1 cellular context compared by ENCODE assay signal in the genomic region with DNA sequence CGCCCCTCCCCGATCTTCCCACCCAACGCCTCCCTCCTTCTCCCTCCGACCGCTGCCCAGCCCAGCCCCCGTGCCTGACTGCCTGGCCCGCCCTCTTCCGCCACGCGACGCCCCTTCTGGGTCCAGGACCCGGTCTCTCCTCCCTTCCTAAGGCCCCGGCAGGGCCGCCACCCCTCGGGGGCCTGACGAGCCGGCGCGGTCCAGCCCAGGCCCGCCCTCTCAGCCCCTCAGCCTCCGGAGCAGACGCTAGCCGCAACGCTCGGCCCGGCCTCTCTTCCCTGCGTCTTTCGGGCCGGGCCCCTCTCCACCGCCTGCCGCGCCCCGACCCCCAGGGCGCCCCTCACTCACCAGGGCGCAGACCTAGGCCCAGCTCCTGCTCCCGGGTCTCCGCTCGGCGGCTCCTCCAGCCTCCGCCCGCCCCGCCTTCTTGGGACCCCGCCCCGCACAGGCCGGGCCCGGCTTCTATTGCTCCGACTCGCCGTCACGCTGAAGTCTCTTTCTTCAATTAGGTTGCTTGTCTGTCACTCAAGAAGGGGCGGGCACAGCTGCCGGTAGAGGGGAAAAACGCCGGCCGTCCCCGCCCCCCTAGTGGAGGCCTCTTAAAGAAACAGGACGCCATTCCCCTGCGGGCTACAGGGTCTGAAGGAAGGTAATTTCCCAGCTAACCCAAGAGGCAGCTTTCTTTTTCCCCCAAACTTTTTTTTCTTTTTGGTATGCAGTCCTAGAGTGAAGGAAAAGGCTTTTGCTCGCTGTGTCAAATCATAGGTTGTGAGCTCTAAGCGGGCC.
A peak's percentile ranks its signal among the peaks of the same experiment; 100 is the strongest.
TF ChIP-seq lines count a peak whose summit lies in the region.

A gene with protein sequence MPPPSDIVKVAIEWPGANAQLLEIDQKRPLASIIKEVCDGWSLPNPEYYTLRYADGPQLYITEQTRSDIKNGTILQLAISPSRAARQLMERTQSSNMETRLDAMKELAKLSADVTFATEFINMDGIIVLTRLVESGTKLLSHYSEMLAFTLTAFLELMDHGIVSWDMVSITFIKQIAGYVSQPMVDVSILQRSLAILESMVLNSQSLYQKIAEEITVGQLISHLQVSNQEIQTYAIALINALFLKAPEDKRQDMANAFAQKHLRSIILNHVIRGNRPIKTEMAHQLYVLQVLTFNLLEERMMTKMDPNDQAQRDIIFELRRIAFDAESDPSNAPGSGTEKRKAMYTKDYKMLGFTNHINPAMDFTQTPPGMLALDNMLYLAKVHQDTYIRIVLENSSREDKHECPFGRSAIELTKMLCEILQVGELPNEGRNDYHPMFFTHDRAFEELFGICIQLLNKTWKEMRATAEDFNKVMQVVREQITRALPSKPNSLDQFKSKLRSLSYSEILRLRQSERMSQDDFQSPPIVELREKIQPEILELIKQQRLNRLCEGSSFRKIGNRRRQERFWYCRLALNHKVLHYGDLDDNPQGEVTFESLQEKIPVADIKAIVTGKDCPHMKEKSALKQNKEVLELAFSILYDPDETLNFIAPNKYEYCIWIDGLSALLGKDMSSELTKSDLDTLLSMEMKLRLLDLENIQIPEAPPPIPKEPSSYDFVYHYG (minus strand): TSS at position 416 of the 786 bp plus-strand sequence. CDS start 12,133 bp downstream, outside the sequence.

TF ChIP-seq in H1, 55 proteins besides CTCF, POLR2A, EP300 and RAD21 (continues in another document):
- TF ChIP-seq RFX5 (IDR thresholded peaks at IDR 0.05; ENCODE audit: borderline replicate concordance, low read depth, low read length), result no peak
- TF ChIP-seq, protein P1, sequence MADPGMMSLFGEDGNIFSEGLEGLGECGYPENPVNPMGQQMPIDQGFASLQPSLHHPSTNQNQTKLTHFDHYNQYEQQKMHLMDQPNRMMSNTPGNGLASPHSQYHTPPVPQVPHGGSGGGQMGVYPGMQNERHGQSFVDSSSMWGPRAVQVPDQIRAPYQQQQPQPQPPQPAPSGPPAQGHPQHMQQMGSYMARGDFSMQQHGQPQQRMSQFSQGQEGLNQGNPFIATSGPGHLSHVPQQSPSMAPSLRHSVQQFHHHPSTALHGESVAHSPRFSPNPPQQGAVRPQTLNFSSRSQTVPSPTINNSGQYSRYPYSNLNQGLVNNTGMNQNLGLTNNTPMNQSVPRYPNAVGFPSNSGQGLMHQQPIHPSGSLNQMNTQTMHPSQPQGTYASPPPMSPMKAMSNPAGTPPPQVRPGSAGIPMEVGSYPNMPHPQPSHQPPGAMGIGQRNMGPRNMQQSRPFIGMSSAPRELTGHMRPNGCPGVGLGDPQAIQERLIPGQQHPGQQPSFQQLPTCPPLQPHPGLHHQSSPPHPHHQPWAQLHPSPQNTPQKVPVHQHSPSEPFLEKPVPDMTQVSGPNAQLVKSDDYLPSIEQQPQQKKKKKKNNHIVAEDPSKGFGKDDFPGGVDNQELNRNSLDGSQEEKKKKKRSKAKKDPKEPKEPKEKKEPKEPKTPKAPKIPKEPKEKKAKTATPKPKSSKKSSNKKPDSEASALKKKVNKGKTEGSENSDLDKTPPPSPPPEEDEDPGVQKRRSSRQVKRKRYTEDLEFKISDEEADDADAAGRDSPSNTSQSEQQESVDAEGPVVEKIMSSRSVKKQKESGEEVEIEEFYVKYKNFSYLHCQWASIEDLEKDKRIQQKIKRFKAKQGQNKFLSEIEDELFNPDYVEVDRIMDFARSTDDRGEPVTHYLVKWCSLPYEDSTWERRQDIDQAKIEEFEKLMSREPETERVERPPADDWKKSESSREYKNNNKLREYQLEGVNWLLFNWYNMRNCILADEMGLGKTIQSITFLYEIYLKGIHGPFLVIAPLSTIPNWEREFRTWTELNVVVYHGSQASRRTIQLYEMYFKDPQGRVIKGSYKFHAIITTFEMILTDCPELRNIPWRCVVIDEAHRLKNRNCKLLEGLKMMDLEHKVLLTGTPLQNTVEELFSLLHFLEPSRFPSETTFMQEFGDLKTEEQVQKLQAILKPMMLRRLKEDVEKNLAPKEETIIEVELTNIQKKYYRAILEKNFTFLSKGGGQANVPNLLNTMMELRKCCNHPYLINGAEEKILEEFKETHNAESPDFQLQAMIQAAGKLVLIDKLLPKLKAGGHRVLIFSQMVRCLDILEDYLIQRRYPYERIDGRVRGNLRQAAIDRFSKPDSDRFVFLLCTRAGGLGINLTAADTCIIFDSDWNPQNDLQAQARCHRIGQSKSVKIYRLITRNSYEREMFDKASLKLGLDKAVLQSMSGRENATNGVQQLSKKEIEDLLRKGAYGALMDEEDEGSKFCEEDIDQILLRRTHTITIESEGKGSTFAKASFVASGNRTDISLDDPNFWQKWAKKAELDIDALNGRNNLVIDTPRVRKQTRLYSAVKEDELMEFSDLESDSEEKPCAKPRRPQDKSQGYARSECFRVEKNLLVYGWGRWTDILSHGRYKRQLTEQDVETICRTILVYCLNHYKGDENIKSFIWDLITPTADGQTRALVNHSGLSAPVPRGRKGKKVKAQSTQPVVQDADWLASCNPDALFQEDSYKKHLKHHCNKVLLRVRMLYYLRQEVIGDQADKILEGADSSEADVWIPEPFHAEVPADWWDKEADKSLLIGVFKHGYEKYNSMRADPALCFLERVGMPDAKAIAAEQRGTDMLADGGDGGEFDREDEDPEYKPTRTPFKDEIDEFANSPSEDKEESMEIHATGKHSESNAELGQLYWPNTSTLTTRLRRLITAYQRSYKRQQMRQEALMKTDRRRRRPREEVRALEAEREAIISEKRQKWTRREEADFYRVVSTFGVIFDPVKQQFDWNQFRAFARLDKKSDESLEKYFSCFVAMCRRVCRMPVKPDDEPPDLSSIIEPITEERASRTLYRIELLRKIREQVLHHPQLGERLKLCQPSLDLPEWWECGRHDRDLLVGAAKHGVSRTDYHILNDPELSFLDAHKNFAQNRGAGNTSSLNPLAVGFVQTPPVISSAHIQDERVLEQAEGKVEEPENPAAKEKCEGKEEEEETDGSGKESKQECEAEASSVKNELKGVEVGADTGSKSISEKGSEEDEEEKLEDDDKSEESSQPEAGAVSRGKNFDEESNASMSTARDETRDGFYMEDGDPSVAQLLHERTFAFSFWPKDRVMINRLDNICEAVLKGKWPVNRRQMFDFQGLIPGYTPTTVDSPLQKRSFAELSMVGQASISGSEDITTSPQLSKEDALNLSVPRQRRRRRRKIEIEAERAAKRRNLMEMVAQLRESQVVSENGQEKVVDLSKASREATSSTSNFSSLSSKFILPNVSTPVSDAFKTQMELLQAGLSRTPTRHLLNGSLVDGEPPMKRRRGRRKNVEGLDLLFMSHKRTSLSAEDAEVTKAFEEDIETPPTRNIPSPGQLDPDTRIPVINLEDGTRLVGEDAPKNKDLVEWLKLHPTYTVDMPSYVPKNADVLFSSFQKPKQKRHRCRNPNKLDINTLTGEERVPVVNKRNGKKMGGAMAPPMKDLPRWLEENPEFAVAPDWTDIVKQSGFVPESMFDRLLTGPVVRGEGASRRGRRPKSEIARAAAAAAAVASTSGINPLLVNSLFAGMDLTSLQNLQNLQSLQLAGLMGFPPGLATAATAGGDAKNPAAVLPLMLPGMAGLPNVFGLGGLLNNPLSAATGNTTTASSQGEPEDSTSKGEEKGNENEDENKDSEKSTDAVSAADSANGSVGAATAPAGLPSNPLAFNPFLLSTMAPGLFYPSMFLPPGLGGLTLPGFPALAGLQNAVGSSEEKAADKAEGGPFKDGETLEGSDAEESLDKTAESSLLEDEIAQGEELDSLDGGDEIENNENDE (IDR thresholded peaks at IDR 0.05; ENCODE audit: insufficient replicate concordance, low read length), result no peak
- TF ChIP-seq TEAD4 (IDR thresholded peaks at IDR 0.05; ENCODE audit: low read depth, low read length), result no peak
- TF ChIP-seq YY1 (IDR thresholded peaks at IDR 0.05; ENCODE audit: low read depth, low read length), result 0 out of 2 replicates have a peak, but pooled peaks have one; percentile 38
- no peak for TF ChIP-seq ZNF274 (IDR thresholded peaks at IDR 0.05; ENCODE audit: borderline replicate concordance, extremely low read depth, low read length)
- no peak for TF ChIP-seq POU5F1 (IDR thresholded peaks at IDR 0.05; ENCODE audit: low read depth, low read length)
- peak in 1 of 2 experiments; percentile 74; a peak in 3 of 4 replicates for TF ChIP-seq SIN3A (conservative IDR thresholded peaks at IDR 0.05 in 1 of 2, IDR thresholded peaks at IDR 0.05 in 1 of 2; ENCODE audit: low read depth in 1 of 2, low read length in 2 of 2)
- TF ChIP-seq, protein P2, sequence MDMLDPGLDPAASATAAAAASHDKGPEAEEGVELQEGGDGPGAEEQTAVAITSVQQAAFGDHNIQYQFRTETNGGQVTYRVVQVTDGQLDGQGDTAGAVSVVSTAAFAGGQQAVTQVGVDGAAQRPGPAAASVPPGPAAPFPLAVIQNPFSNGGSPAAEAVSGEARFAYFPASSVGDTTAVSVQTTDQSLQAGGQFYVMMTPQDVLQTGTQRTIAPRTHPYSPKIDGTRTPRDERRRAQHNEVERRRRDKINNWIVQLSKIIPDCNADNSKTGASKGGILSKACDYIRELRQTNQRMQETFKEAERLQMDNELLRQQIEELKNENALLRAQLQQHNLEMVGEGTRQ (IDR thresholded peaks at IDR 0.05; ENCODE audit: low read length), result no peak
- TF ChIP-seq RNF2 (IDR thresholded peaks at IDR 0.05; ENCODE audit: borderline replicate concordance, low read depth, low read length, missing control alignments, poor library complexity, severe bottlenecking), result no peak
- TF ChIP-seq CHD2 (IDR thresholded peaks at IDR 0.05; ENCODE audit: low read length), result peak; percentile 85
- no peak for TF ChIP-seq CBX8 (IDR thresholded peaks at IDR 0.05; ENCODE audit: borderline replicate concordance, low read depth, low read length)
- TF ChIP-seq GTF2F1 (IDR thresholded peaks at IDR 0.05; ENCODE audit: borderline replicate concordance, low read depth, low read length), result no peak
- no peak for TF ChIP-seq SRF (IDR thresholded peaks at IDR 0.05; ENCODE audit: low read depth, low read length)
- TF ChIP-seq HDAC2 (IDR thresholded peaks at IDR 0.05; ENCODE audit: borderline replicate concordance in 1 of 2, low read depth in 2 of 2, low read length in 2 of 2), result no peak
- no peak for TF ChIP-seq SIX5 (IDR thresholded peaks at IDR 0.05; ENCODE audit: low read depth, low read length)
- TF ChIP-seq SAP30 (IDR thresholded peaks at IDR 0.05; ENCODE audit: insufficient read depth, insufficient replicate concordance, low read length), result no peak
- no peak for TF ChIP-seq TBP (IDR thresholded peaks at IDR 0.05; ENCODE audit: low read depth, low read length)
- TF ChIP-seq PHF8 (conservative IDR thresholded peaks at IDR 0.05; ENCODE audit: low read depth, low read length), result peak; percentile 92
- no peak for TF ChIP-seq CHD1 (IDR thresholded peaks at IDR 0.05; ENCODE audit: low read depth, low read length)
- TF ChIP-seq KDM5A (IDR thresholded peaks at IDR 0.05; ENCODE audit: low read length), result no peak
- TF ChIP-seq EGR1 (IDR thresholded peaks at IDR 0.05; ENCODE audit: borderline replicate concordance, low read depth, low read length), result 0 out of 2 replicates have a peak, but pooled peaks have one; percentile 29
- TF ChIP-seq JUN (IDR thresholded peaks at IDR 0.05; ENCODE audit: low read depth, low read length), result no peak
- TF ChIP-seq BRCA1 (IDR thresholded peaks at IDR 0.05; ENCODE audit: low read depth, low read length), result no peak
- TF ChIP-seq CBX5 (IDR thresholded peaks at IDR 0.05; ENCODE audit: low read depth, low read length), result no peak
- TF ChIP-seq CTBP2 (IDR thresholded peaks at IDR 0.05; ENCODE audit: borderline replicate concordance, insufficient read depth, insufficient read length, low read length), result peak; percentile 18
- TF ChIP-seq, protein P3, sequence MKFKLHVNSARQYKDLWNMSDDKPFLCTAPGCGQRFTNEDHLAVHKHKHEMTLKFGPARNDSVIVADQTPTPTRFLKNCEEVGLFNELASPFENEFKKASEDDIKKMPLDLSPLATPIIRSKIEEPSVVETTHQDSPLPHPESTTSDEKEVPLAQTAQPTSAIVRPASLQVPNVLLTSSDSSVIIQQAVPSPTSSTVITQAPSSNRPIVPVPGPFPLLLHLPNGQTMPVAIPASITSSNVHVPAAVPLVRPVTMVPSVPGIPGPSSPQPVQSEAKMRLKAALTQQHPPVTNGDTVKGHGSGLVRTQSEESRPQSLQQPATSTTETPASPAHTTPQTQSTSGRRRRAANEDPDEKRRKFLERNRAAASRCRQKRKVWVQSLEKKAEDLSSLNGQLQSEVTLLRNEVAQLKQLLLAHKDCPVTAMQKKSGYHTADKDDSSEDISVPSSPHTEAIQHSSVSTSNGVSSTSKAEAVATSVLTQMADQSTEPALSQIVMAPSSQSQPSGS (IDR thresholded peaks at IDR 0.05; ENCODE audit: low read length), result no peak
- no peak for TF ChIP-seq KDM1A (IDR thresholded peaks at IDR 0.05; ENCODE audit: borderline replicate concordance, low read length)
- TF ChIP-seq, protein P4, sequence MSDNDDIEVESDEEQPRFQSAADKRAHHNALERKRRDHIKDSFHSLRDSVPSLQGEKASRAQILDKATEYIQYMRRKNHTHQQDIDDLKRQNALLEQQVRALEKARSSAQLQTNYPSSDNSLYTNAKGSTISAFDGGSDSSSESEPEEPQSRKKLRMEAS (IDR thresholded peaks at IDR 0.05), result peak; percentile 59
- no peak for TF ChIP-seq RXRA (IDR thresholded peaks at IDR 0.05; ENCODE audit: insufficient read depth, low read depth, low read length)
- TF ChIP-seq SP4 (IDR thresholded peaks at IDR 0.05; ENCODE audit: low read length), result peak; percentile 89; the same call in 1 of the 2 replicates
- no peak for TF ChIP-seq SUZ12 (IDR thresholded peaks at IDR 0.05; ENCODE audit: low read length)
- peak; percentile 96 for TF ChIP-seq SP1 (IDR thresholded peaks at IDR 0.05; ENCODE audit: low read depth, low read length)
- TF ChIP-seq NANOG (IDR thresholded peaks at IDR 0.05; ENCODE audit: insufficient read depth, low read depth, low read length, poor library complexity, severe bottlenecking), result no peak
- no peak for TF ChIP-seq FOSL1 (IDR thresholded peaks at IDR 0.05; ENCODE audit: insufficient read depth, low read depth, low read length)
- peak; percentile 40; the same call in 1 of the 2 replicates for TF ChIP-seq RBBP5 (IDR thresholded peaks at IDR 0.05; ENCODE audit: borderline replicate concordance, low read depth, low read length)
- peak; percentile 48; the same call in 1 of the 2 replicates for TF ChIP-seq POLR2AphosphoS5 (IDR thresholded peaks at IDR 0.05; ENCODE audit: low read depth, low read length)
- TF ChIP-seq, protein P5, sequence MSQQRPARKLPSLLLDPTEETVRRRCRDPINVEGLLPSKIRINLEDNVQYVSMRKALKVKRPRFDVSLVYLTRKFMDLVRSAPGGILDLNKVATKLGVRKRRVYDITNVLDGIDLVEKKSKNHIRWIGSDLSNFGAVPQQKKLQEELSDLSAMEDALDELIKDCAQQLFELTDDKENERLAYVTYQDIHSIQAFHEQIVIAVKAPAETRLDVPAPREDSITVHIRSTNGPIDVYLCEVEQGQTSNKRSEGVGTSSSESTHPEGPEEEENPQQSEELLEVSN (IDR thresholded peaks at IDR 0.05), result 0 out of 2 replicates have a peak, but pooled peaks have one; percentile 20
- peak; percentile 74 for TF ChIP-seq CREB1 (IDR thresholded peaks at IDR 0.05)
- TF ChIP-seq, protein P6, sequence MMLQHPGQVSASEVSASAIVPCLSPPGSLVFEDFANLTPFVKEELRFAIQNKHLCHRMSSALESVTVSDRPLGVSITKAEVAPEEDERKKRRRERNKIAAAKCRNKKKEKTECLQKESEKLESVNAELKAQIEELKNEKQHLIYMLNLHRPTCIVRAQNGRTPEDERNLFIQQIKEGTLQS (IDR thresholded peaks at IDR 0.05; ENCODE audit: insufficient read depth, low read depth, low read length), result no peak
- TF ChIP-seq JUND (IDR thresholded peaks at IDR 0.05; ENCODE audit: low read length), result no peak
- peak; percentile 40 for TF ChIP-seq KDM4A (IDR thresholded peaks at IDR 0.05; ENCODE audit: low read depth, low read length, severe bottlenecking)
- TF ChIP-seq SP2 (IDR thresholded peaks at IDR 0.05; ENCODE audit: low read length), result peak; percentile 71
- no peak for TF ChIP-seq BACH1 (IDR thresholded peaks at IDR 0.05; ENCODE audit: low read length)
- no peak for TF ChIP-seq EZH2 (IDR thresholded peaks at IDR 0.05; ENCODE audit: low read depth, low read length, severe bottlenecking)
- TF ChIP-seq HDAC6 (IDR thresholded peaks at IDR 0.05; ENCODE audit: low read depth, low read length), result no peak
- TF ChIP-seq TAF7 (optimal IDR thresholded peaks at IDR 0.05; ENCODE audit: borderline replicate concordance, low read depth, low read length), result peak; percentile 38
